In the genomic region with DNA sequence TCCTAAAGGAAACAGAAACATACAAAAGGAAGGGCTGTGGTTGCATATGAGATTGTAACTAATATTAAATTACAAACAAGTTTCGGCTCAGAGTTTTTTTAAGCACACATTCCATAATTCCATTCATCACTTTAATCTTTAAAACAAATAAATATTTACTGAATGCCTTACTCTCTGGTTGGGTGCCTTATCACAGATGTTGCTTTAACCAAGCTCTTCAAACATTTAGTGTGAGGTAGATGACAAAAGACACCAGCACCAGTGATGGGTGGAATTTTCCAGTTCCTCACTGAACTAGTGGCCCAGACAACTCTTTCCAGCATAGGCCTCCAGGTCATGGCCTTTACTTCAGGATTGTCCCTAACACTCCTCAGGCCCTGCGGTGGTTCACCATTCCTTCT, we compare ENCODE assay signal across 1 cellular context.
TF ChIP-seq lines count a peak whose summit lies in the region.

No MANE protein-coding gene starts in this region.

TF ChIP-seq in HepG2, 621 proteins besides CTCF, POLR2A, EP300 and RAD21 (continued from another document):
- TF ChIP-seq, protein P1, sequence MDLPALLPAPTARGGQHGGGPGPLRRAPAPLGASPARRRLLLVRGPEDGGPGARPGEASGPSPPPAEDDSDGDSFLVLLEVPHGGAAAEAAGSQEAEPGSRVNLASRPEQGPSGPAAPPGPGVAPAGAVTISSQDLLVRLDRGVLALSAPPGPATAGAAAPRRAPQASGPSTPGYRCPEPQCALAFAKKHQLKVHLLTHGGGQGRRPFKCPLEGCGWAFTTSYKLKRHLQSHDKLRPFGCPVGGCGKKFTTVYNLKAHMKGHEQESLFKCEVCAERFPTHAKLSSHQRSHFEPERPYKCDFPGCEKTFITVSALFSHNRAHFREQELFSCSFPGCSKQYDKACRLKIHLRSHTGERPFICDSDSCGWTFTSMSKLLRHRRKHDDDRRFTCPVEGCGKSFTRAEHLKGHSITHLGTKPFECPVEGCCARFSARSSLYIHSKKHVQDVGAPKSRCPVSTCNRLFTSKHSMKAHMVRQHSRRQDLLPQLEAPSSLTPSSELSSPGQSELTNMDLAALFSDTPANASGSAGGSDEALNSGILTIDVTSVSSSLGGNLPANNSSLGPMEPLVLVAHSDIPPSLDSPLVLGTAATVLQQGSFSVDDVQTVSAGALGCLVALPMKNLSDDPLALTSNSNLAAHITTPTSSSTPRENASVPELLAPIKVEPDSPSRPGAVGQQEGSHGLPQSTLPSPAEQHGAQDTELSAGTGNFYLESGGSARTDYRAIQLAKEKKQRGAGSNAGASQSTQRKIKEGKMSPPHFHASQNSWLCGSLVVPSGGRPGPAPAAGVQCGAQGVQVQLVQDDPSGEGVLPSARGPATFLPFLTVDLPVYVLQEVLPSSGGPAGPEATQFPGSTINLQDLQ (CRISPR knock-in tag; IDR thresholded peaks at IDR 0.05), result no peak
- TF ChIP-seq, protein P2, sequence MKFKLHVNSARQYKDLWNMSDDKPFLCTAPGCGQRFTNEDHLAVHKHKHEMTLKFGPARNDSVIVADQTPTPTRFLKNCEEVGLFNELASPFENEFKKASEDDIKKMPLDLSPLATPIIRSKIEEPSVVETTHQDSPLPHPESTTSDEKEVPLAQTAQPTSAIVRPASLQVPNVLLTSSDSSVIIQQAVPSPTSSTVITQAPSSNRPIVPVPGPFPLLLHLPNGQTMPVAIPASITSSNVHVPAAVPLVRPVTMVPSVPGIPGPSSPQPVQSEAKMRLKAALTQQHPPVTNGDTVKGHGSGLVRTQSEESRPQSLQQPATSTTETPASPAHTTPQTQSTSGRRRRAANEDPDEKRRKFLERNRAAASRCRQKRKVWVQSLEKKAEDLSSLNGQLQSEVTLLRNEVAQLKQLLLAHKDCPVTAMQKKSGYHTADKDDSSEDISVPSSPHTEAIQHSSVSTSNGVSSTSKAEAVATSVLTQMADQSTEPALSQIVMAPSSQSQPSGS (CRISPR knock-in tag; IDR thresholded peaks at IDR 0.05), result 0 out of 2 replicates have a peak, but pooled peaks have one; percentile 22
- TF ChIP-seq CBFB (CRISPR knock-in tag; IDR thresholded peaks at IDR 0.05), result peak; percentile 50; the same call in 1 of the 2 replicates
- TF ChIP-seq SALL1 (CRISPR knock-in tag; IDR thresholded peaks at IDR 0.05), result peak; percentile 60
- TF ChIP-seq, protein P3, sequence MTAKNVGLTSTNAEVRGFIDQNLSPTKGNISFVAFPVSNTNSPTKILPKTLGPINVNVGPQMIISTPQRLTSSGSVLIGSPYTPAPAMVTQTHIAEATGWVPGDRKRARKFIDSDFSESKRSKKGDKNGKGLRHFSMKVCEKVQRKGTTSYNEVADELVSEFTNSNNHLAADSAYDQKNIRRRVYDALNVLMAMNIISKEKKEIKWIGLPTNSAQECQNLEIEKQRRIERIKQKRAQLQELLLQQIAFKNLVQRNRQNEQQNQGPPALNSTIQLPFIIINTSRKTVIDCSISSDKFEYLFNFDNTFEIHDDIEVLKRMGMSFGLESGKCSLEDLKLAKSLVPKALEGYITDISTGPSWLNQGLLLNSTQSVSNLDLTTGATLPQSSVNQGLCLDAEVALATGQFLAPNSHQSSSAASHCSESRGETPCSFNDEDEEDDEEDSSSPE (CRISPR knock-in tag; IDR thresholded peaks at IDR 0.05), result 0 out of 2 replicates have a peak, but pooled peaks have one; percentile 17
- peak; percentile 61; the same call in 1 of the 2 replicates for TF ChIP-seq CREM (IDR thresholded peaks at IDR 0.05)
- TF ChIP-seq CREM (CRISPR knock-in tag; IDR thresholded peaks at IDR 0.05), result no peak
- no peak for TF ChIP-seq FOXC1 (CRISPR knock-in tag; IDR thresholded peaks at IDR 0.05; ENCODE audit: borderline replicate concordance)
- TF ChIP-seq, protein P4, sequence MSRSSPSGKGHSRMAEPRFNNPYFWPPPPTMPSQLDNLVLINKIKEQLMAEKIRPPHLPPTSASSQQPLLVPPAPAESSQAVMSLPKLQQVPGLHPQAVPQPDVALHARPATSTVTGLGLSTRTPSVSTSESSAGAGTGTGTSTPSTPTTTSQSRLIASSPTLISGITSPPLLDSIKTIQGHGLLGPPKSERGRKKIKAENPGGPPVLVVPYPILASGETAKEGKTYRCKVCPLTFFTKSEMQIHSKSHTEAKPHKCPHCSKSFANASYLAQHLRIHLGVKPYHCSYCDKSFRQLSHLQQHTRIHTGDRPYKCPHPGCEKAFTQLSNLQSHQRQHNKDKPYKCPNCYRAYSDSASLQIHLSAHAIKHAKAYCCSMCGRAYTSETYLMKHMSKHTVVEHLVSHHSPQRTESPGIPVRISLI (CRISPR knock-in tag; IDR thresholded peaks at IDR 0.05; ENCODE audit: borderline replicate concordance), result peak; percentile 52; the same call in 1 of the 2 replicates
- TF ChIP-seq SOX13 (IDR thresholded peaks at IDR 0.05), result no peak
- TF ChIP-seq SOX13 (CRISPR knock-in tag; conservative IDR thresholded peaks at IDR 0.05 in 1 of 2, IDR thresholded peaks at IDR 0.05 in 1 of 2), result peak in 1 of 2 experiments; percentile 87; a peak in 2 of 4 replicates
- TF ChIP-seq ARID2 (CRISPR knock-in tag; IDR thresholded peaks at IDR 0.05; ENCODE audit: borderline replicate concordance), result 0 out of 2 replicates have a peak, but pooled peaks have one; percentile 40
- TF ChIP-seq SAP130 (CRISPR knock-in tag; IDR thresholded peaks at IDR 0.05; ENCODE audit: low read depth), result peak; percentile 27; the same call in 1 of the 2 replicates
- TF ChIP-seq, protein P5, sequence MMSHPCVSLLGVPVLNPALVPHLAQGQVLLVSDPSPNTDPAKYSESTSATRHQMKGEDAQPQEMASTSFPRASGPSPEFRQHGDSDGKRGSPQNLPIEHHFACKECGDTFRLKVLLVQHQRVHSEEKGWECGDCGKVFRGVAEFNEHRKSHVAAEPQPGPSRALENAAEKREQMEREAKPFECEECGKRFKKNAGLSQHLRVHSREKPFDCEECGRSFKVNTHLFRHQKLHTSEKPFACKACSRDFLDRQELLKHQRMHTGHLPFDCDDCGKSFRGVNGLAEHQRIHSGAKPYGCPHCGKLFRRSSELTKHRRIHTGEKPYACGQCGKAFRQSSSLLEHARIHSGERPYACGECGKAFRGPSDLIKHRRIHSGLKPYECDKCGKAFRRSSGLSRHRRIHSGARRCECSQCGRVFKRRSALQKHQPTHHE (CRISPR knock-in tag; IDR thresholded peaks at IDR 0.05; ENCODE audit: borderline replicate concordance), result 0 out of 2 replicates have a peak, but pooled peaks have one; percentile 33
- no peak for TF ChIP-seq HNRNPLL (IDR thresholded peaks at IDR 0.05; ENCODE audit: low read depth, low read length, poor library complexity, severe bottlenecking)
- TF ChIP-seq PHF21A (CRISPR knock-in tag; IDR thresholded peaks at IDR 0.05), result no peak
- TF ChIP-seq ZNF768 (CRISPR knock-in tag; IDR thresholded peaks at IDR 0.05), result no peak
- TF ChIP-seq, protein P6, sequence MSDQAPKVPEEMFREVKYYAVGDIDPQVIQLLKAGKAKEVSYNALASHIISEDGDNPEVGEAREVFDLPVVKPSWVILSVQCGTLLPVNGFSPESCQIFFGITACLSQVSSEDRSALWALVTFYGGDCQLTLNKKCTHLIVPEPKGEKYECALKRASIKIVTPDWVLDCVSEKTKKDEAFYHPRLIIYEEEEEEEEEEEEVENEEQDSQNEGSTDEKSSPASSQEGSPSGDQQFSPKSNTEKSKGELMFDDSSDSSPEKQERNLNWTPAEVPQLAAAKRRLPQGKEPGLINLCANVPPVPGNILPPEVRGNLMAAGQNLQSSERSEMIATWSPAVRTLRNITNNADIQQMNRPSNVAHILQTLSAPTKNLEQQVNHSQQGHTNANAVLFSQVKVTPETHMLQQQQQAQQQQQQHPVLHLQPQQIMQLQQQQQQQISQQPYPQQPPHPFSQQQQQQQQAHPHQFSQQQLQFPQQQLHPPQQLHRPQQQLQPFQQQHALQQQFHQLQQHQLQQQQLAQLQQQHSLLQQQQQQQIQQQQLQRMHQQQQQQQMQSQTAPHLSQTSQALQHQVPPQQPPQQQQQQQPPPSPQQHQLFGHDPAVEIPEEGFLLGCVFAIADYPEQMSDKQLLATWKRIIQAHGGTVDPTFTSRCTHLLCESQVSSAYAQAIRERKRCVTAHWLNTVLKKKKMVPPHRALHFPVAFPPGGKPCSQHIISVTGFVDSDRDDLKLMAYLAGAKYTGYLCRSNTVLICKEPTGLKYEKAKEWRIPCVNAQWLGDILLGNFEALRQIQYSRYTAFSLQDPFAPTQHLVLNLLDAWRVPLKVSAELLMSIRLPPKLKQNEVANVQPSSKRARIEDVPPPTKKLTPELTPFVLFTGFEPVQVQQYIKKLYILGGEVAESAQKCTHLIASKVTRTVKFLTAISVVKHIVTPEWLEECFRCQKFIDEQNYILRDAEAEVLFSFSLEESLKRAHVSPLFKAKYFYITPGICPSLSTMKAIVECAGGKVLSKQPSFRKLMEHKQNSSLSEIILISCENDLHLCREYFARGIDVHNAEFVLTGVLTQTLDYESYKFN (CRISPR knock-in tag; conservative IDR thresholded peaks at IDR 0.05), result peak; percentile 75
- no peak for TF ChIP-seq ZNF543 (CRISPR knock-in tag; IDR thresholded peaks at IDR 0.05)
- TF ChIP-seq DPF2 (CRISPR knock-in tag; IDR thresholded peaks at IDR 0.05; ENCODE audit: borderline replicate concordance, low read depth), result peak; percentile 38; the same call in 1 of the 2 replicates
- peak; percentile 40; the same call in 1 of the 2 replicates for TF ChIP-seq SALL2 (CRISPR knock-in tag; IDR thresholded peaks at IDR 0.05)
- TF ChIP-seq FOXK2 (IDR thresholded peaks at IDR 0.05), result no peak
- peak; percentile 52; the same call in 1 of the 2 replicates for TF ChIP-seq ZMYM4 (CRISPR knock-in tag; IDR thresholded peaks at IDR 0.05)
- TF ChIP-seq TEAD3 (CRISPR knock-in tag; optimal IDR thresholded peaks at IDR 0.05; ENCODE audit: borderline replicate concordance), result peak; percentile 52
- peak; percentile 58 for TF ChIP-seq FOSL2 (CRISPR knock-in tag; IDR thresholded peaks at IDR 0.05)
- peak; percentile 79 for TF ChIP-seq RARA (CRISPR knock-in tag; IDR thresholded peaks at IDR 0.05)
- TF ChIP-seq ISL2 (CRISPR knock-in tag; IDR thresholded peaks at IDR 0.05), result peak; percentile 93
- no peak for TF ChIP-seq ZNF138 (CRISPR knock-in tag; IDR thresholded peaks at IDR 0.05; ENCODE audit: low read depth)
- TF ChIP-seq ZNF605 (CRISPR knock-in tag; IDR thresholded peaks at IDR 0.05), result no peak
- TF ChIP-seq, protein P7, sequence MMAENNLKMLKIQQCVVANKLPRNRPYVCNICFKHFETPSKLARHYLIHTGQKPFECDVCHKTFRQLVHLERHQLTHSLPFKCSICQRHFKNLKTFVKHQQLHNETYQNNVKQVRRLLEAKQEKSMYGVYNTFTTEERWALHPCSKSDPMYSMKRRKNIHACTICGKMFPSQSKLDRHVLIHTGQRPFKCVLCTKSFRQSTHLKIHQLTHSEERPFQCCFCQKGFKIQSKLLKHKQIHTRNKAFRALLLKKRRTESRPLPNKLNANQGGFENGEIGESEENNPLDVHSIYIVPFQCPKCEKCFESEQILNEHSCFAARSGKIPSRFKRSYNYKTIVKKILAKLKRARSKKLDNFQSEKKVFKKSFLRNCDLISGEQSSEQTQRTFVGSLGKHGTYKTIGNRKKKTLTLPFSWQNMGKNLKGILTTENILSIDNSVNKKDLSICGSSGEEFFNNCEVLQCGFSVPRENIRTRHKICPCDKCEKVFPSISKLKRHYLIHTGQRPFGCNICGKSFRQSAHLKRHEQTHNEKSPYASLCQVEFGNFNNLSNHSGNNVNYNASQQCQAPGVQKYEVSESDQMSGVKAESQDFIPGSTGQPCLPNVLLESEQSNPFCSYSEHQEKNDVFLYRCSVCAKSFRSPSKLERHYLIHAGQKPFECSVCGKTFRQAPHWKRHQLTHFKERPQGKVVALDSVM (CRISPR knock-in tag; IDR thresholded peaks at IDR 0.05), result peak; percentile 70; the same call in 1 of the 2 replicates
- TF ChIP-seq, protein P8, sequence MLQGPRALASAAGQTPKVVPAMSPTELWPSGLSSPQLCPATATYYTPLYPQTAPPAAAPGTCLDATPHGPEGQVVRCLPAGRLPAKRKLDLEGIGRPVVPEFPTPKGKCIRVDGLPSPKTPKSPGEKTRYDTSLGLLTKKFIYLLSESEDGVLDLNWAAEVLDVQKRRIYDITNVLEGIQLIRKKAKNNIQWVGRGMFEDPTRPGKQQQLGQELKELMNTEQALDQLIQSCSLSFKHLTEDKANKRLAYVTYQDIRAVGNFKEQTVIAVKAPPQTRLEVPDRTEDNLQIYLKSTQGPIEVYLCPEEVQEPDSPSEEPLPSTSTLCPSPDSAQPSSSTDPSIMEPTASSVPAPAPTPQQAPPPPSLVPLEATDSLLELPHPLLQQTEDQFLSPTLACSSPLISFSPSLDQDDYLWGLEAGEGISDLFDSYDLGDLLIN (CRISPR knock-in tag; IDR thresholded peaks at IDR 0.05; ENCODE audit: borderline replicate concordance), result no peak
- TF ChIP-seq HOXD1 (CRISPR knock-in tag; IDR thresholded peaks at IDR 0.05), result 0 out of 2 replicates have a peak, but pooled peaks have one; percentile 27
- TF ChIP-seq THAP11 (CRISPR knock-in tag; IDR thresholded peaks at IDR 0.05), result 0 out of 2 replicates have a peak, but pooled peaks have one; percentile 13
- TF ChIP-seq FOXA1 (IDR thresholded peaks at IDR 0.05), result no peak
- TF ChIP-seq FOXA1 (CRISPR knock-in tag; IDR thresholded peaks at IDR 0.05), result peak; percentile 25; the same call in 1 of the 2 replicates
- TF ChIP-seq SIX4 (CRISPR knock-in tag; IDR thresholded peaks at IDR 0.05), result peak; percentile 67; the same call in 1 of the 2 replicates
